ENCODE assay signal across 8 cellular contexts in the genomic region with DNA sequence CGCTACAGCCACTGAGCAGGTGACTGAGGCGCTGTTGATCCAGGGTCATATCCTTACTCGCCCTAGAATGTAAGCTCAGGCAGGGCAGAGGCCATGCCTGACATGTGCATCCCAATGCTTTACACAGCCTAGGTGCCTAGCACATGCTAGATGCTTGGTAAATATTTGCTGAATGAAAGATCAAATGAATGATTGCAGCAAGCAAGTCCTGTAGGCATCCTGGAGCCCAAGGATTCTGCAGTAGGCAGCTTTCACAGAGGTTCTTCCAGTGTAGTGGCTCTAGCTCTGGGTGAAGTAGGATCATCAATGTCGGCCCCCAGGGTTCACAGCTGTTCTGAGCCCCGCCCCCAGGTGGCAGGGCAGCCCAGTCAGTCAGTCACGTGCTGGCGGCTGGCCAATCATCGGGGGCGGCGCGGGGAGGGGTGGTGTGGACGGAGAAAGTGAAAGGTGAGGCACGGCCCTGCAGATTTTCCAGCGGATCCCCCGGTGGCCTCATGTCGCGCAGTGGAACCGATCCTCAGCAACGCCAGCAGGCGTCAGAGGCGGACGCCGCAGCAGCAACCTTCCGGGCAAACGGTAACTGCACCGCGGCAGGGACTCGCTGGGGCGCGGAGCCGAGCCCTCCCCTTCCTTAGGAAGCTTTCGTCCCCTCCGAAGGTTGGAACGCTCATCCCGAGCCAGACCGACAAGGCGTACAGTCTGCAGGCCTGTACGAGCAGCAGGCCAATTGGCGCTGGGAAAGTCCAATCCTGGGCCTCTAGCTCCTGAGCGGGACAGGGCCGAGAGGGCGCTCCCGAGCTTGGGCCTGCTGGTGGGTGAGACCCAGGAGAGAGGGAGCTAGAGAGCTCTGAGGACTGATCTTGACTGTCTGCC. TPM values are rescaled to one million over a fixed set of nuclear protein-coding genes. Genes with fewer than 3 reads are reported as not detected.
DNase-seq lines count a peak whose midpoint lies in the region; ATAC-seq, FAIRE-seq and TF ChIP-seq lines count a peak whose summit lies in the region.

TSS of gene GALT (plus strand) at position 465 of the 873 bp plus-strand sequence. CDS start at position 495, 30 bp downstream.

- H3K9ac ChIP-seq in BLaER1 = peak within 1 kb of the TSS; percentile 87
- peak within 1 kb of the TSS; percentile 93 to 95 for H3K9ac ChIP-seq in colonic mucosa (ENCODE audit: low read depth in 2 of 2, low read length in 2 of 2)

- peak; percentile 97 for FAIRE-seq in GM19239 (lab: Jason Lieb, UNC)

- peak within 1 kb of the TSS; percentile 92 for H3K27ac Mint-ChIP-seq in activated CD4-positive, alpha-beta T cell treated with anti-CD3 and anti-CD28 coated beads, Interleukin-2, amount 10 ng/mL, durations not matched to agents 24 days and 14 days

- DNase-seq in GM19239 (ENCODE audit: insufficient read length, low spot score) (peak; percentile 94), NCI-H524 treated with DMSO at 0.1 percent for 48 hours (lab: John Stamatoyannopoulos, UW) (peak; percentile 74), colonic mucosa (peak; percentile 100), left kidney (ENCODE audit: low read depth, low spot score) (peak; percentile 98)
- DNase-seq in activated CD4-positive, alpha-beta T cell treated with anti-CD3 and anti-CD28 coated beads, Interleukin-2, amount 10 ng/mL, durations not matched to agents 24 days and 14 days = peak; percentile 99
- peak; percentile 97 for DNase-seq in stimulated activated CD4-positive, alpha-beta T cell treated with anti-CD3 and anti-CD28 coated beads, Interleukin-1b, Interleukin-23, amount 100 ng/mL, for 48 hours

- no peaks in the 10 kb centered on the region for H3K27me3 Mint-ChIP-seq in activated CD4-positive, alpha-beta T cell treated with anti-CD3 and anti-CD28 coated beads, Interleukin-2, amount 10 ng/mL, durations not matched to agents 24 days and 14 days

- H3K36me3 Mint-ChIP-seq in activated CD4-positive, alpha-beta T cell treated with anti-CD3 and anti-CD28 coated beads, Interleukin-2, amount 10 ng/mL, durations not matched to agents 24 days and 14 days (ENCODE audit: low read depth) = peaks cover 31% of the 10 kb centered on the region

- H3K4me3 ChIP-seq in BLaER1 (peak within 1 kb of the TSS; percentile 90), colonic mucosa (peak within 1 kb of the TSS; percentile 88)

- H3K36me3 ChIP-seq in BLaER1 (peaks cover 36% of the 10 kb centered on the region), colonic mucosa (no peaks in the 10 kb centered on the region)

- H3K4me1 Mint-ChIP-seq in activated CD4-positive, alpha-beta T cell treated with anti-CD3 and anti-CD28 coated beads, Interleukin-2, amount 10 ng/mL, durations not matched to agents 24 days and 14 days = peaks cover 28% of the 10 kb centered on the region

- peak within 1 kb of the TSS; percentile 86 for H3K27ac ChIP-seq in BLaER1
- H3K27ac ChIP-seq in colonic mucosa = peak within 1 kb of the TSS; percentile 97

- peak within 1 kb of the TSS; percentile 99 for H3K4me2 ChIP-seq in BLaER1

- H3K4me1 ChIP-seq in BLaER1 (peaks cover 27% of the 10 kb centered on the region), colonic mucosa (peaks cover 7% of the 10 kb centered on the region)

- ATAC-seq in HG03442 (IDR thresholded peaks at IDR 0.05; ENCODE audit: unreplicated experiment) = peak; percentile 79

- no peaks in the 10 kb centered on the region for H3K27me3 ChIP-seq in BLaER1
- H3K27me3 ChIP-seq in colonic mucosa = no peaks in the 10 kb centered on the region

- intact Hi-C loops in activated CD4-positive, alpha-beta T cell treated with anti-CD3 and anti-CD28 coated beads, Interleukin-2, amount 10 ng/mL, durations not matched to agents 24 days and 14 days (cut with micrococcal nuclease) = loop anchor here (1.0 kb wide), 4 partner anchors 9 to 56 kb away; partner anchors contain the start of genes RPP25L and SIGMAR1
- intact Hi-C loops in colonic mucosa (cut with DNase I) = no loop called here

- H3K9me3 ChIP-seq in BLaER1 (no peaks in the 10 kb centered on the region), colonic mucosa (no peaks in the 10 kb centered on the region)

- peak; percentile 24 for TF ChIP-seq CTCF in colonic mucosa (IDR thresholded peaks at IDR 0.05)

- H4K20me1 ChIP-seq in BLaER1 = peaks cover 20% of the 10 kb centered on the region

- H3K4me3 Mint-ChIP-seq in activated CD4-positive, alpha-beta T cell treated with anti-CD3 and anti-CD28 coated beads, Interleukin-2, amount 10 ng/mL, durations not matched to agents 24 days and 14 days = peak within 1 kb of the TSS; percentile 94

- no peaks in the 10 kb centered on the region for H3K9me3 Mint-ChIP-seq in activated CD4-positive, alpha-beta T cell treated with anti-CD3 and anti-CD28 coated beads, Interleukin-2, amount 10 ng/mL, durations not matched to agents 24 days and 14 days

RNA-seq across cellular contexts. Expression of gene GALT, which starts in this region (rescaled TPM):
- total RNA-seq in activated CD4-positive, alpha-beta T cell treated with anti-CD3 and anti-CD28 coated beads, Interleukin-2, amount 10 ng/mL, durations not matched to agents 24 days and 14 days = 68.9 and 73.4 TPM in 2 replicates
- total RNA-seq in colonic mucosa = 10 to 100 TPM; 37.8 to 45.6 TPM

Comparison
In these comparisons a context has a peak if more than half of its experiments do, and no peak if none do; other contexts are left out.
1. Peak in every context shown above with its lines: DNase-seq, ATAC-seq, H3K4me3 ChIP-seq and H3K27ac ChIP-seq.